8 cellular contexts compared by ENCODE assay signal in genomic region chr11:123060265-123061000, GRCh38. TPM values are rescaled to one million over a fixed set of nuclear protein-coding genes. Genes with fewer than 3 reads are reported as not detected.
DNase-seq lines count a peak whose midpoint lies in the region; ATAC-seq and TF ChIP-seq lines count a peak whose summit lies in the region.

No MANE protein-coding gene starts in this region.

- H3K27me3 ChIP-seq in CD4-positive, alpha-beta memory T cell (ENCODE audit: insufficient read depth, low read length): no peaks in the 10 kb centered on the region
- H3K27me3 ChIP-seq in breast epithelium: no peaks in the 10 kb centered on the region

- no peaks in the 10 kb centered on the region for H3K27me3 Mint-ChIP-seq in CD4-positive, alpha-beta memory T cell

- peaks cover 71% of the 10 kb centered on the region for H3K4me1 ChIP-seq in CD4-positive, alpha-beta memory T cell (ENCODE audit: insufficient read depth, low read length)
- H3K4me1 ChIP-seq in breast epithelium: peaks cover 9 to 10% of the 10 kb centered on the region in 2 donors
- H3K4me1 ChIP-seq in mesodermal cell (ENCODE audit: control insufficient read depth, insufficient read depth, low read length, poor library complexity, severe bottlenecking): peaks cover 18% of the 10 kb centered on the region

- TF ChIP-seq CTCF in breast epithelium (IDR thresholded peaks at IDR 0.05): no peak

- peak overlapping the region; percentile 97 to 100 (median 99) for H3K4me3 Mint-ChIP-seq in CD4-positive, alpha-beta memory T cell

- POLR2A ChIA-PET in CD4-positive, alpha-beta memory T cell (lab: Charles Lee; ENCODE audit: partially characterized antibody): interaction anchor here (0.8 to 23.4 kb wide), 6 partner anchors 8 to 371 kb away, joined by 3 to 891 read pairs (median 122); partner anchors contain the start of gene HSPA8

- H3K9me3 Mint-ChIP-seq in CD4-positive, alpha-beta memory T cell: peaks cover 0 to 9% (median 0%) of the 10 kb centered on the region in 8 donors

- peaks cover 52 to 93% (median 63%) of the 10 kb centered on the region in 4 donors for H3K4me1 Mint-ChIP-seq in CD4-positive, alpha-beta memory T cell

- DNase-seq in CD4-positive, alpha-beta memory T cell: peak in 1 of 5 donors; percentile 15
- DNase-seq in breast epithelium (ENCODE audit: low spot score in 2 of 2) (no peak), H4 (ENCODE audit: low spot score) (no peak), ureter (ENCODE audit: low spot score) (no peak), GOT3 (lab: John Stamatoyannopoulos, UW) (no peak)

- no peak for ATAC-seq in GM19035 (IDR thresholded peaks at IDR 0.05; ENCODE audit: unreplicated experiment)

- CTCF ChIA-PET in CD4-positive, alpha-beta memory T cell (lab: Charles Lee; ENCODE audit: partially characterized antibody): interaction anchor here (0.7 to 16.8 kb wide), 9 partner anchors 8 to 187 kb away, joined by 3 to 414 read pairs (median 6); no protein-coding TSS in a partner anchor

- H3K36me3 Mint-ChIP-seq in CD4-positive, alpha-beta memory T cell: peaks cover 65 to 80% of the 10 kb centered on the region in 2 donors

- intact Hi-C loops in CD4-positive, alpha-beta memory T cell (cut with micrococcal nuclease): loop anchor here (5.0 kb wide), 2 partner anchors 242 to 372 kb away; partner anchors contain the start of gene GRAMD1B
- intact Hi-C loops in breast epithelium (cut with DNase I; ENCODE audit: low total_unique reads): no loop called here

- peak overlapping the region; percentile 92 to 95 for H3K4me3 ChIP-seq in CD4-positive, alpha-beta memory T cell (ENCODE audit: low read length in 2 of 2)
- H3K4me3 ChIP-seq in breast epithelium (peak overlapping the region; percentile 81 to 97 (median 86)), mesodermal cell (ENCODE audit: extremely low read depth, insufficient read depth, low read length, poor library complexity, severe bottlenecking) (peak overlapping the region; percentile 96)

- no peak for TF ChIP-seq POLR2A in breast epithelium (IDR thresholded peaks at IDR 0.05)

- H3K9me3 ChIP-seq in CD4-positive, alpha-beta memory T cell (ENCODE audit: control insufficient read depth in 1 of 2, low read length in 2 of 2): no peaks in the 10 kb centered on the region
- H3K9me3 ChIP-seq in KOPT-K1 (ENCODE audit: insufficient read depth, low read length, poor library complexity, severe bottlenecking): no peaks in the 10 kb centered on the region
- H3K9me3 ChIP-seq in breast epithelium: no peaks in the 10 kb centered on the region
- no peaks in the 10 kb centered on the region for H3K9me3 ChIP-seq in mesodermal cell (ENCODE audit: control insufficient read depth, low read length)

- peaks cover 64% of the 10 kb centered on the region for H3K36me3 ChIP-seq in CD4-positive, alpha-beta memory T cell (ENCODE audit: insufficient read depth, low read length)
- H3K36me3 ChIP-seq in KOPT-K1 (ENCODE audit: insufficient read depth, low read length): peaks cover 64% of the 10 kb centered on the region
- H3K36me3 ChIP-seq in breast epithelium: no peaks in the 10 kb centered on the region
- H3K36me3 ChIP-seq in mesodermal cell (ENCODE audit: control insufficient read depth, insufficient read depth, low read length): peaks cover 60% of the 10 kb centered on the region

- H3K27ac Mint-ChIP-seq in CD4-positive, alpha-beta memory T cell: peak overlapping the region; percentile 81 to 99 (median 96)

- WGBS in mesodermal cell (ENCODE audit: insufficient coverage in 2 of 2), 2 experiments: 7% methylated on average over 3 to 7 of the region's 8 CpGs

- H3K27ac ChIP-seq in CD4-positive, alpha-beta memory T cell (ENCODE audit: low read depth, low read length): peak overlapping the region; percentile 99
- H3K27ac ChIP-seq in KOPT-K1 (ENCODE audit: low read depth, low read length, poor library complexity, severe bottlenecking) (peak overlapping the region; percentile 99), breast epithelium (peak overlapping the region; percentile 100), mesodermal cell (ENCODE audit: low read depth, low read length, severe bottlenecking) (peak overlapping the region; percentile 41)

RNA-seq across cellular contexts. Expression of gene HSPA8, which starts 1.5 kb away (rescaled TPM):
- 100 to 1,000 TPM; 809 to 852 TPM for total RNA-seq in CD4-positive, alpha-beta memory T cell
- polyA plus RNA-seq in CD4-positive, alpha-beta memory T cell: 1,000 to 10,000 TPM; 1,622 to 1,778 TPM
- total RNA-seq in breast epithelium (100 to 1,000 TPM; 691 to 851 (median 698) TPM), ureter (1,206 TPM)
- polyA plus RNA-seq in mesodermal cell (2013, experiment 1 of 2): 1,395 TPM
- polyA plus RNA-seq in mesodermal cell (2013, experiment 2 of 2): 1,207 TPM
- total RNA-seq in H4 (2014; rRNA removed; shearing (Covaris generic)): 3,716 and 4,248 TPM in 2 replicates

Comparison
In these comparisons a context has a peak if more than half of its experiments do, and no peak if none do; other contexts are left out.
1. H3K27ac ChIP-seq: peak in every context shown above with its lines; median percentile 100 in breast epithelium; 99 in CD4-positive, alpha-beta memory T cell; 99 in KOPT-K1; 41 in mesodermal cell.